10 cellular contexts compared by ENCODE assay signal in genomic region chr18:23225518-23225917, GRCh38.
A peak's percentile ranks its signal among the peaks of the same experiment; 100 is the strongest.
DNase-seq lines count a peak whose midpoint lies in the region; ATAC-seq and TF ChIP-seq lines count a peak whose summit lies in the region.
"Had no signal": no experiment of that assay in that cellular context is flagged by ENCODE, and none has a peak within 500 bp of the region (broad histone marks: within the 10 kb centered on the region; RNA-seq: fewer than 3 reads in every experiment).

No MANE protein-coding gene starts in this region.

- H3K9ac ChIP-seq in fibroblast of lung (ENCODE audit: insufficient read depth, low read length), result no peak overlapping the region

- POLR2A ChIA-PET in OCI-LY7 (lab: Charles Lee) (interaction anchor here (0.6 to 8.0 kb wide), 7 partner anchors 13 to 819 kb away, joined by 3 to 163 read pairs (median 5); partner anchors contain the start of gene CABLES1), RWPE1 (lab: Yijun Ruan, JAX; ENCODE audit: low non-redundant PET) (no interaction called here)

- 0 out of 2 replicates have a peak overlapping the region, but pooled peaks have one; percentile 0 for H2AFZ ChIP-seq in OCI-LY7 (ENCODE audit: low read length)
- no peak overlapping the region for H2AFZ ChIP-seq in fibroblast of lung (ENCODE audit: low read length)

- H3K4me2 ChIP-seq in OCI-LY7 (ENCODE audit: low read length), result peak overlapping the region; percentile 59
- peak overlapping the region; percentile 62 for H3K4me2 ChIP-seq in fibroblast of lung (ENCODE audit: extremely low read depth, insufficient read depth, low read length)

- intact Hi-C loops in OCI-LY7 (cut with micrococcal nuclease; ENCODE audit: unreplicated experiment), result loop anchor here (5.0 kb wide), 1 partner anchor 293 kb away; the partner anchor contains the start of gene RBBP8

- H3K9me3 ChIP-seq in OCI-LY7 (ENCODE audit: low read length) (no peaks in the 10 kb centered on the region), fibroblast of lung (ENCODE audit: control insufficient read depth, insufficient read depth, low read depth, low read length) (no peaks in the 10 kb centered on the region)

- H3K4me1 ChIP-seq in OCI-LY7 (ENCODE audit: insufficient read depth, low read length, poor library complexity, severe bottlenecking) (peaks cover 93% of the 10 kb centered on the region), fibroblast of lung (ENCODE audit: control insufficient read depth, extremely low read depth, insufficient read depth, low read length) (peaks cover 26% of the 10 kb centered on the region)

- BruUV-seq in OCI-LY7 (replicated peaks; lab: Mats Ljungman, UMichigan), result no TSS peak

- TF ChIP-seq CTCF in OCI-LY7 (conservative IDR thresholded peaks at IDR 0.05; ENCODE audit: low read length) (no peak), fibroblast of lung (conservative IDR thresholded peaks at IDR 0.05 in 1 of 2, IDR thresholded peaks at IDR 0.05 in 1 of 2; ENCODE audit: low read depth in 1 of 2, low read length in 2 of 2) (no peak), RWPE1 (conservative IDR thresholded peaks at IDR 0.05; ENCODE audit: low read depth) (no peak)

- H3K4me3 ChIP-seq in OCI-LY7 (ENCODE audit: low read depth, low read length, poor library complexity, severe bottlenecking), result no peak overlapping the region
- H3K4me3 ChIP-seq in fibroblast of lung (replicated peaks in 1 of 4; ENCODE audit: control extremely low read depth in 1 of 4, insufficient read depth in 1 of 4, low read depth in 3 of 4, low read length in 4 of 4), result no peak overlapping the region

- H3K36me3 ChIP-seq in OCI-LY7 (ENCODE audit: insufficient read depth, low read length) (no peaks in the 10 kb centered on the region; the same call in 1 of the 2 replicates), fibroblast of lung (ENCODE audit: control insufficient read depth, insufficient read depth, low read length) (no peaks in the 10 kb centered on the region)

- no peaks in the 10 kb centered on the region for H4K20me1 ChIP-seq in OCI-LY7 (ENCODE audit: insufficient read depth, low read length)
- no peaks in the 10 kb centered on the region for H4K20me1 ChIP-seq in fibroblast of lung (ENCODE audit: control insufficient read depth, extremely low read depth, insufficient read depth, low read length)

- H3K27me3 ChIP-seq in fibroblast of lung (ENCODE audit: control insufficient read depth, insufficient read depth, low read length), result no peaks in the 10 kb centered on the region

- H3K79me2 ChIP-seq in OCI-LY7 (ENCODE audit: insufficient read depth, low read depth, low read length), result no peaks in the 10 kb centered on the region
- H3K79me2 ChIP-seq in fibroblast of lung (ENCODE audit: control insufficient read depth, insufficient read depth, low read length), result no peaks in the 10 kb centered on the region

- no peak for ATAC-seq in HG03521 (IDR thresholded peaks at IDR 0.05; ENCODE audit: unreplicated experiment)
- no peak for ATAC-seq in GM19452 (IDR thresholded peaks at IDR 0.05; ENCODE audit: unreplicated experiment)

- peak overlapping the region; percentile 100 for H3K27ac ChIP-seq in OCI-LY7 (ENCODE audit: low read depth, low read length, poor library complexity, severe bottlenecking)
- H3K27ac ChIP-seq in fibroblast of lung (ENCODE audit: insufficient read depth, low read length), result peak overlapping the region; percentile 78
- H3K27ac ChIP-seq in RWPE1, result no peak overlapping the region

- CTCF ChIA-PET in OCI-LY7 (lab: Charles Lee; ENCODE audit: unreplicated experiment) (interaction anchor here (0.6 to 1.1 kb wide), 2 partner anchors 17 to 94 kb away, joined by 3 read pairs; no protein-coding TSS in a partner anchor), RWPE1 (lab: Yijun Ruan, JAX) (interaction anchor here (0.6 kb wide), 1 partner anchor 34 kb away, joined by 3 read pairs; no protein-coding TSS in a partner anchor)

- H3K9me2 ChIP-seq in OCI-LY7 (ENCODE audit: insufficient read depth, low read length), result no peaks in the 10 kb centered on the region

- DNase-seq in Daoy (ENCODE audit: low read depth) (peak; percentile 56), OCI-LY7 (ENCODE audit: low spot score) (no peak), fibroblast of lung (ENCODE audit: low read depth in 2 of 2) (peak; percentile 98 to 99), renal cortical epithelial cell (ENCODE audit: low read depth) (peak; percentile 85), activated gamma-delta T cell treated with Interleukin-2 at 50 U/mL for 16 hours (no peak), RWPE1 (ENCODE audit: low spot score) (no peak)
- DNase-seq: caudate nucleus, NCI-H1105 treated with DMSO at 0.1 percent for 48 hours had no signal

Comparison
In these comparisons a context has a peak if more than half of its experiments do, and no peak if none do; other contexts are left out.
1. DNase-seq: peak in Daoy (single experiment), fibroblast of lung (2 of 2) and renal cortical epithelial cell (single experiment); none in OCI-LY7 (single experiment), activated gamma-delta T cell treated with Interleukin-2 at 50 U/mL for 16 hours (single experiment) and RWPE1 (single experiment).